20 cellular contexts compared by ENCODE assay signal in the genomic region with DNA sequence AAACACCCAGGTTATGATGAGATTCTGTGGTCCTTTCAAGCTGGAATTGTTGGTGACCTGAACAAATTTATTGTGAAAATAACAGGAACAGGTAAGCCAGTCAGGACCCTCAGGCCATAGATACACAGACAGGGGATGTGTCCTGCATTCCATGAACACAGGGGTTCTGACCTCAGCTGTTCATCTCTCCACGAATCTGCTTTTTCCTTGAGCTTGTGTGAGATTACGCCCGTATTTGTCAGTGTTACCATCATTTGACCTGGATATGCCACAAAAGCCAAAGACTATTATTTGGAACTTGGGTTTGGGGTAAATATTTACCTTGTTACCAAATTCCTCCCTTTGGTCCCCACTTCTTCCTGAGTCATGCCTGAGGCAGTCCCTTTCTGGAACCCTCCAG.
DNase-seq lines count a peak whose midpoint lies in the region; ATAC-seq and TF ChIP-seq lines count a peak whose summit lies in the region.
"Had no signal": no experiment of that assay in that cellular context is flagged by ENCODE, and none has a peak within 500 bp of the region (broad histone marks: within the 10 kb centered on the region; RNA-seq: fewer than 3 reads in every experiment).

No MANE protein-coding gene starts in this region.

- H3K9me3 ChIP-seq in HUES64 (ENCODE audit: insufficient read depth, low read depth, low read length) (no peaks in the 10 kb centered on the region; the same call in 1 of the 2 replicates), endodermal cell (ENCODE audit: control insufficient read depth, low read length) (no peaks in the 10 kb centered on the region), transverse colon (no peaks in the 10 kb centered on the region)
- H3K9me3 ChIP-seq: ascending aorta, gastroesophageal sphincter, uterus had no signal

- ATAC-seq in T-cell (replicated peaks in 1 of 4) (no peak), HG03460 (IDR thresholded peaks at IDR 0.05; ENCODE audit: unreplicated experiment) (no peak)
- ATAC-seq in activated T-cell treated with anti-CD3 and anti-CD28 coated beads, Interleukin-2, amount 50 U/mL, for 72 hours (replicated peaks in 1 of 2): no peak
- ATAC-seq: gastroesophageal sphincter had no signal

- H3K4me3 Mint-ChIP-seq in endodermal cell: no peak overlapping the region
- H3K4me3 Mint-ChIP-seq in T-cell: no peak overlapping the region
- no peak overlapping the region for H3K4me3 Mint-ChIP-seq in activated T-cell treated with anti-CD3 and anti-CD28 coated beads, Interleukin-2, amount 50 U/mL, for 72 hours
- H3K4me3 Mint-ChIP-seq: activated naive CD4-positive, alpha-beta T cell treated with anti-CD3 and anti-CD28 coated beads, Interleukin-2, amount 10 ng/mL, durations not matched to agents 7 days and 5 days had no signal

- peak overlapping the region; percentile 46 for H3K56ac ChIP-seq in mesendoderm (ENCODE audit: low read length)

- H3K4me3 ChIP-seq in HUES64 (ENCODE audit: low read length): peak overlapping the region; percentile 14; the same call in 1 of the 2 replicates
- no peak overlapping the region for H3K4me3 ChIP-seq in endodermal cell (ENCODE audit: low read length)
- no peak overlapping the region for H3K4me3 ChIP-seq in mesendoderm (ENCODE audit: low read length)
- no peak overlapping the region for H3K4me3 ChIP-seq in transverse colon
- H3K4me3 ChIP-seq: ascending aorta, gastroesophageal sphincter, uterus had no signal

- DNase-seq in A172 (ENCODE audit: low spot score) (peak; percentile 31), endodermal cell (peak; percentile 54), mesendoderm (peak; percentile 83), T-cell (no peak), transverse colon (no peak)
- no peak for DNase-seq in activated T-cell treated with anti-CD3 and anti-CD28 coated beads, Interleukin-2, amount 50 U/mL, for 72 hours
- DNase-seq: activated CD4-positive, alpha-beta T cell treated with anti-CD3 and anti-CD28 coated beads for 1 hour; activated naive CD4-positive, alpha-beta T cell treated with anti-CD3 and anti-CD28 coated beads, Interleukin-2, amount 10 ng/mL, durations not matched to agents 7 days and 5 days; activated T-cell treated with anti-CD3 and anti-CD28 coated beads, Interleukin-2, amount 50 U/mL, for 48 hours; C1 segment of cervical spinal cord; cerebellar nuclear complex; NCI-H1092; NCI-H2081; NK-92 treated with Interleukin-12 subunit alpha and Interleukin-12 subunit beta, amount 100 ng/mL, for 24 hours; occipital lobe; uterus had no signal

- no peaks in the 10 kb centered on the region for H3K79me2 ChIP-seq in mesendoderm (ENCODE audit: control insufficient read depth, insufficient read depth, low read length)

- no peak for TF ChIP-seq EP300 in transverse colon (IDR thresholded peaks at IDR 0.05; ENCODE audit: low read depth)

- peaks cover 4% of the 10 kb centered on the region for H3K27me3 Mint-ChIP-seq in endodermal cell (ENCODE audit: insufficient read depth)
- peaks cover 21 to 36% of the 10 kb centered on the region in 2 donors for H3K27me3 Mint-ChIP-seq in T-cell
- peaks cover 33% of the 10 kb centered on the region for H3K27me3 Mint-ChIP-seq in activated T-cell treated with anti-CD3 and anti-CD28 coated beads, Interleukin-2, amount 50 U/mL, for 72 hours (ENCODE audit: low read depth)

- no peaks in the 10 kb centered on the region for H3K79me1 ChIP-seq in mesendoderm (ENCODE audit: low read length)

- no peak overlapping the region for H3K4me2 ChIP-seq in mesendoderm (ENCODE audit: low read length)

- H3K9ac ChIP-seq in HUES64 (ENCODE audit: low read depth, low read length) (peak overlapping the region; percentile 51; the same call in 1 of the 2 replicates), endodermal cell (ENCODE audit: extremely low read depth, low read length, poor library complexity, severe bottlenecking) (no peak overlapping the region), mesendoderm (ENCODE audit: low read length) (no peak overlapping the region)

- H4K8ac ChIP-seq in mesendoderm (ENCODE audit: low read depth, low read length): no peak overlapping the region

- H3K4me1 ChIP-seq in HUES64 (ENCODE audit: insufficient read depth, low read length) (peaks cover 22% of the 10 kb centered on the region), endodermal cell (ENCODE audit: control insufficient read depth, insufficient read depth, low read length) (peaks cover 8% of the 10 kb centered on the region), mesendoderm (ENCODE audit: control insufficient read depth, low read depth, low read length) (peaks cover 7% of the 10 kb centered on the region), transverse colon (no peaks in the 10 kb centered on the region)
- H3K4me1 ChIP-seq: ascending aorta, uterus had no signal

- POLR2A ChIA-PET in T-cell (lab: Charles Lee): no interaction called here

- TF ChIP-seq CTCF in endodermal cell (conservative IDR thresholded peaks at IDR 0.05) (no peak), transverse colon (IDR thresholded peaks at IDR 0.05) (no peak)

- H3K36me3 ChIP-seq in HUES64 (ENCODE audit: insufficient read depth, low read length) (no peaks in the 10 kb centered on the region), endodermal cell (ENCODE audit: control insufficient read depth, insufficient read depth, low read length) (no peaks in the 10 kb centered on the region), mesendoderm (ENCODE audit: control insufficient read depth, insufficient read depth, low read length) (no peaks in the 10 kb centered on the region), transverse colon (no peaks in the 10 kb centered on the region)
- H3K36me3 ChIP-seq: ascending aorta, gastroesophageal sphincter, uterus had no signal

- no peak overlapping the region for H4K5ac ChIP-seq in mesendoderm (ENCODE audit: low read length)

- no peak overlapping the region for H2BK15ac ChIP-seq in mesendoderm (replicated peaks; ENCODE audit: low read depth)

- H3K23ac ChIP-seq in mesendoderm (ENCODE audit: low read length): no peak overlapping the region

- CTCF ChIA-PET in T-cell (lab: Charles Lee): no interaction called here

- H3K27ac Mint-ChIP-seq in endodermal cell: peak overlapping the region; percentile 36
- H3K27ac Mint-ChIP-seq in T-cell: no peak overlapping the region
- H3K27ac Mint-ChIP-seq in activated T-cell treated with anti-CD3 and anti-CD28 coated beads, Interleukin-2, amount 50 U/mL, for 72 hours: no peak overlapping the region
- H3K27ac Mint-ChIP-seq: activated naive CD4-positive, alpha-beta T cell treated with anti-CD3 and anti-CD28 coated beads, Interleukin-2, amount 10 ng/mL, durations not matched to agents 7 days and 5 days had no signal

- peak overlapping the region; percentile 57 for H3K4ac ChIP-seq in mesendoderm (ENCODE audit: low read depth, low read length)

- H3K9me3 Mint-ChIP-seq in endodermal cell: peaks cover 10% of the 10 kb centered on the region
- H3K9me3 Mint-ChIP-seq in T-cell: peaks cover 0 to 3% (median 2%) of the 10 kb centered on the region in 3 donors
- H3K9me3 Mint-ChIP-seq in activated T-cell treated with anti-CD3 and anti-CD28 coated beads, Interleukin-2, amount 50 U/mL, for 72 hours: peaks cover 0 to 2% of the 10 kb centered on the region in 2 donors

- H3K4me1 Mint-ChIP-seq in endodermal cell: peaks cover 11% of the 10 kb centered on the region
- H3K4me1 Mint-ChIP-seq in T-cell: no peaks in the 10 kb centered on the region
- no peaks in the 10 kb centered on the region for H3K4me1 Mint-ChIP-seq in activated T-cell treated with anti-CD3 and anti-CD28 coated beads, Interleukin-2, amount 50 U/mL, for 72 hours (ENCODE audit: low read depth)
- H3K4me1 Mint-ChIP-seq: activated naive CD4-positive, alpha-beta T cell treated with anti-CD3 and anti-CD28 coated beads, Interleukin-2, amount 10 ng/mL, durations not matched to agents 7 days and 5 days had no signal

- no peak overlapping the region for H2BK120ac ChIP-seq in mesendoderm (ENCODE audit: low read depth, low read length)

- intact Hi-C loops in transverse colon (cut with DNase I; ENCODE audit: low total_unique reads): no loop called here

- TF ChIP-seq POLR2A in transverse colon (IDR thresholded peaks at IDR 0.05): no peak

- WGBS in HUES64: 59% methylated on average over 3 of the region's 3 CpGs
- WGBS in endodermal cell (ENCODE audit: insufficient coverage in 1 of 2, insufficient read length in 1 of 2), 2 experiments: 14 to 61% methylated on average over 1 to 3 of the region's 3 CpGs
- no CpG with 5 or more reads among the region's 3 CpGs for WGBS in mesendoderm (ENCODE audit: extremely low coverage, insufficient coverage, low lambda C conversion rate)
- WGBS in transverse colon (ENCODE audit: low coverage in 1 of 2), 2 donors: 75 to 80% methylated on average over 2 to 3 of the region's 3 CpGs

- no peak overlapping the region for H2BK5ac ChIP-seq in mesendoderm (ENCODE audit: low read length)

- peak overlapping the region; percentile 65 for H3K27ac ChIP-seq in HUES64 (ENCODE audit: low read depth, low read length)
- H3K27ac ChIP-seq in endodermal cell (ENCODE audit: low read depth, low read length): no peak overlapping the region
- peak overlapping the region; percentile 92 for H3K27ac ChIP-seq in mesendoderm (ENCODE audit: low read depth, low read length)
- no peak overlapping the region for H3K27ac ChIP-seq in transverse colon
- H3K27ac ChIP-seq: ascending aorta, gastroesophageal sphincter, uterus had no signal

- in situ Hi-C loops in transverse colon (cut with MboI; ENCODE audit: low pct_ligation_motif_present in 1 of 4, low pct_unique_long_range_greater_than_20kb in 1 of 4, low sequenced_read_pairs in 3 of 4): no loop called here

- H3K36me3 Mint-ChIP-seq in endodermal cell (ENCODE audit: low read depth) (no peaks in the 10 kb centered on the region), T-cell (no peaks in the 10 kb centered on the region)
- no peaks in the 10 kb centered on the region for H3K36me3 Mint-ChIP-seq in activated T-cell treated with anti-CD3 and anti-CD28 coated beads, Interleukin-2, amount 50 U/mL, for 72 hours (ENCODE audit: insufficient read depth in 2 of 2)
- H3K36me3 Mint-ChIP-seq: activated naive CD4-positive, alpha-beta T cell treated with anti-CD3 and anti-CD28 coated beads, Interleukin-2, amount 10 ng/mL, durations not matched to agents 7 days and 5 days had no signal

- peak overlapping the region; percentile 43 for H3K18ac ChIP-seq in mesendoderm (ENCODE audit: low read length)

- no peaks in the 10 kb centered on the region for H3K27me3 ChIP-seq in HUES64 (ENCODE audit: insufficient read depth, low read length)
- no peaks in the 10 kb centered on the region for H3K27me3 ChIP-seq in endodermal cell (ENCODE audit: control insufficient read depth, insufficient read depth, low read length, poor library complexity, severe bottlenecking)
- no peaks in the 10 kb centered on the region for H3K27me3 ChIP-seq in mesendoderm (ENCODE audit: insufficient read depth, low read length, poor library complexity)
- peaks cover 29% of the 10 kb centered on the region for H3K27me3 ChIP-seq in transverse colon
- H3K27me3 ChIP-seq: ascending aorta, uterus had no signal

- H2AK5ac ChIP-seq in mesendoderm (ENCODE audit: low read length): no peak overlapping the region

Comparison
In these comparisons a context has a peak if more than half of its experiments do, and no peak if none do; other contexts are left out.
1. DNase-seq: peak in A172 (single experiment), endodermal cell (single experiment) and mesendoderm (single experiment); none in T-cell (0 of 34), transverse colon (single experiment) and activated T-cell treated with anti-CD3 and anti-CD28 coated beads, Interleukin-2, amount 50 U/mL, for 72 hours (0 of 2).
2. H3K27ac ChIP-seq: peak in HUES64 (single experiment) and mesendoderm (single experiment); none in endodermal cell (single experiment) and transverse colon (0 of 4).